ENCODE assay signal across 1 cellular context in the genomic region with DNA sequence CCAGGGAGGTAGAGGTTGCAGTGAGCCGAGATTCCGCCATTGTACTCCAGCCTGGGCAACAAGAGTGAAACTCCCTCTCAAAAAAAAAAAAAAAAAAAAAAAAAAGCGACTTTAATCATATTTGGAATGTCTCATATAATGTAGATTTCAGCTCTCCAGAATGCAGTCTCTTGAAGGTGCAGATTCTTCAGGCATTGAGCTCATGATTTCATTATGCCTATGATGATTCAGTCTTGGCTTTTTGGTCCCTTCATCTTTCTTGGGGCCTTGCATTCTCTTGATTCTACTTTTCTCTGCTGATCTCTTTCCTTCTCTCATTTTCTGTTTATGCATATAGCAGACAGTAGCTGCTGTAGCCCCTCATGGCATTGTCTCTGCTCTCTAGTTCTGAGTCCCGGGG.
TF ChIP-seq lines count a peak whose summit lies in the region.

No MANE protein-coding gene starts in this region.

TF ChIP-seq in H1, 55 proteins besides CTCF, POLR2A, EP300 and RAD21:
- TF ChIP-seq KDM5A (IDR thresholded peaks at IDR 0.05; ENCODE audit: low read length) (no peak), CBX5 (IDR thresholded peaks at IDR 0.05; ENCODE audit: low read depth, low read length) (no peak), SIN3A (conservative IDR thresholded peaks at IDR 0.05 in 1 of 2, IDR thresholded peaks at IDR 0.05 in 1 of 2; ENCODE audit: low read depth in 1 of 2, low read length in 2 of 2) (no peak), POU5F1 (IDR thresholded peaks at IDR 0.05; ENCODE audit: low read depth, low read length) (no peak), MAFK (IDR thresholded peaks at IDR 0.05; ENCODE audit: low read depth, low read length) (no peak), ZNF274 (IDR thresholded peaks at IDR 0.05; ENCODE audit: borderline replicate concordance, extremely low read depth, low read length) (no peak), TCF12 (IDR thresholded peaks at IDR 0.05; ENCODE audit: low read depth, low read length) (no peak), GABPA (IDR thresholded peaks at IDR 0.05; ENCODE audit: borderline replicate concordance, insufficient read depth, low read length) (no peak), BRCA1 (IDR thresholded peaks at IDR 0.05; ENCODE audit: low read depth, low read length) (no peak), POLR2AphosphoS5 (IDR thresholded peaks at IDR 0.05; ENCODE audit: low read depth, low read length) (no peak), GTF2F1 (IDR thresholded peaks at IDR 0.05; ENCODE audit: borderline replicate concordance, low read depth, low read length) (no peak), BACH1 (IDR thresholded peaks at IDR 0.05; ENCODE audit: low read length) (no peak), KDM1A (IDR thresholded peaks at IDR 0.05; ENCODE audit: borderline replicate concordance, low read length) (no peak), HDAC6 (IDR thresholded peaks at IDR 0.05; ENCODE audit: low read depth, low read length) (no peak), JUN (IDR thresholded peaks at IDR 0.05; ENCODE audit: low read depth, low read length) (no peak), FOSL1 (IDR thresholded peaks at IDR 0.05; ENCODE audit: insufficient read depth, low read depth, low read length) (no peak), SAP30 (IDR thresholded peaks at IDR 0.05; ENCODE audit: insufficient read depth, insufficient replicate concordance, low read length) (no peak)
- TF ChIP-seq, protein P1, sequence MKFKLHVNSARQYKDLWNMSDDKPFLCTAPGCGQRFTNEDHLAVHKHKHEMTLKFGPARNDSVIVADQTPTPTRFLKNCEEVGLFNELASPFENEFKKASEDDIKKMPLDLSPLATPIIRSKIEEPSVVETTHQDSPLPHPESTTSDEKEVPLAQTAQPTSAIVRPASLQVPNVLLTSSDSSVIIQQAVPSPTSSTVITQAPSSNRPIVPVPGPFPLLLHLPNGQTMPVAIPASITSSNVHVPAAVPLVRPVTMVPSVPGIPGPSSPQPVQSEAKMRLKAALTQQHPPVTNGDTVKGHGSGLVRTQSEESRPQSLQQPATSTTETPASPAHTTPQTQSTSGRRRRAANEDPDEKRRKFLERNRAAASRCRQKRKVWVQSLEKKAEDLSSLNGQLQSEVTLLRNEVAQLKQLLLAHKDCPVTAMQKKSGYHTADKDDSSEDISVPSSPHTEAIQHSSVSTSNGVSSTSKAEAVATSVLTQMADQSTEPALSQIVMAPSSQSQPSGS (IDR thresholded peaks at IDR 0.05; ENCODE audit: low read length), result no peak
- TF ChIP-seq, protein P2, sequence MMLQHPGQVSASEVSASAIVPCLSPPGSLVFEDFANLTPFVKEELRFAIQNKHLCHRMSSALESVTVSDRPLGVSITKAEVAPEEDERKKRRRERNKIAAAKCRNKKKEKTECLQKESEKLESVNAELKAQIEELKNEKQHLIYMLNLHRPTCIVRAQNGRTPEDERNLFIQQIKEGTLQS (IDR thresholded peaks at IDR 0.05; ENCODE audit: insufficient read depth, low read depth, low read length), result no peak
